1 cellular context compared by ENCODE assay signal in genomic region chr7:133433165-133433812, GRCh38.
TF ChIP-seq lines count a peak whose summit lies in the region.

No MANE protein-coding gene starts in this region.

TF ChIP-seq in HepG2, 621 proteins besides CTCF, POLR2A, EP300 and RAD21 (continued from another document):
- TF ChIP-seq ATF2 (CRISPR knock-in tag; IDR thresholded peaks at IDR 0.05) (no peak), CERS6 (CRISPR knock-in tag; IDR thresholded peaks at IDR 0.05) (no peak), MYPOP (CRISPR knock-in tag; IDR thresholded peaks at IDR 0.05) (no peak), NR0B2 (CRISPR knock-in tag; IDR thresholded peaks at IDR 0.05) (no peak), ELF4 (CRISPR knock-in tag; IDR thresholded peaks at IDR 0.05; ENCODE audit: borderline replicate concordance) (no peak), AHDC1 (CRISPR knock-in tag; IDR thresholded peaks at IDR 0.05; ENCODE audit: borderline replicate concordance) (no peak), MIXL1 (CRISPR knock-in tag; IDR thresholded peaks at IDR 0.05) (no peak), ATF1 (CRISPR knock-in tag; IDR thresholded peaks at IDR 0.05) (no peak), ZBTB39 (CRISPR knock-in tag; IDR thresholded peaks at IDR 0.05) (no peak), ZNF253 (CRISPR knock-in tag; IDR thresholded peaks at IDR 0.05; ENCODE audit: borderline replicate concordance) (no peak), NPAS2 (CRISPR knock-in tag; IDR thresholded peaks at IDR 0.05; ENCODE audit: borderline replicate concordance) (no peak), CENPX (CRISPR knock-in tag; IDR thresholded peaks at IDR 0.05) (no peak), ZFX (CRISPR knock-in tag; IDR thresholded peaks at IDR 0.05; ENCODE audit: low read depth) (no peak), ZBTB8A (CRISPR knock-in tag; IDR thresholded peaks at IDR 0.05; ENCODE audit: borderline replicate concordance, low read depth) (no peak), HOMEZ (CRISPR knock-in tag; IDR thresholded peaks at IDR 0.05; ENCODE audit: low read depth) (peak; percentile 88; the same call in 1 of the 2 replicates)
